Comparison of ENCODE assay signal across 22 cellular contexts in the genomic region with DNA sequence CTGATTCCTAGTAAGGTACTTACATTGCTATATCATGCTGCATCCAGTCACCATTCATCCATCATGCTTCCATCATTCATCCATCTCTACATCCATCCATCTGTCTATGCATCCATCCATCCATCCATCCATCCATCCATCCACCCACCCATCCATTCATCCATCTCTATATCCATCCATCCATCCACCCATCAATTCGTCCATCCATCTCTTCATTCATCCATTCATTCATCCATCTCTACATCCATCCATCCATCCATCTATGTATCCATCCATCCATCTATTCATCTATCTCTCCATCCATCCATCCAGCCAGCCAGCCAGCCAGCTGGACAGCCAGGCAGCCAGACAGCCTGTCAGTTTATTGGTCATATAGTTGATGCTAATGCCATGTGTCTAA. TPM values are rescaled to one million over a fixed set of nuclear protein-coding genes. Genes with fewer than 3 reads are reported as not detected.
DNase-seq lines count a peak whose midpoint lies in the region; ATAC-seq, FAIRE-seq and TF ChIP-seq lines count a peak whose summit lies in the region.
"Had no signal": no experiment of that assay in that cellular context is flagged by ENCODE, and none has a peak within 500 bp of the region (broad histone marks: within the 10 kb centered on the region; RNA-seq: fewer than 3 reads in every experiment).

No MANE protein-coding gene starts in this region.

- 33% methylated on average over 1 of the region's 1 CpG for WGBS in GM12878 (ENCODE audit: insufficient coverage, insufficient replicate concordance, low lambda C conversion rate, missing lambda C conversion rate)

- H3K79me2 ChIP-seq in GM12878 (ENCODE audit: control insufficient read depth, insufficient read depth, low read length) = peaks cover 5% of the 10 kb centered on the region

- H3K27ac Mint-ChIP-seq in glutamatergic neuron (ENCODE audit: unreplicated experiment) = no peak overlapping the region
- H3K27ac Mint-ChIP-seq: B cell; CD4-positive, alpha-beta T cell; CD8-positive, alpha-beta T cell had no signal

- RAD21 ChIA-PET in GM12878 (lab: Charles Lee; ENCODE audit: unreplicated experiment) = no interaction called here

- H3K9me3 ChIP-seq in BLaER1 (no peaks in the 10 kb centered on the region), HEK293 (ENCODE audit: control insufficient read depth, insufficient read depth, low read depth, low read length) (no peaks in the 10 kb centered on the region), GM12878 (replicated peaks; ENCODE audit: control insufficient read depth, insufficient read depth, low read length) (no peaks in the 10 kb centered on the region)
- H3K9me3 ChIP-seq: A549, Caco-2 had no signal

- no peak for TF ChIP-seq POLR2A in GM12878 (IDR thresholded peaks at IDR 0.05; ENCODE audit: low read depth, low read length)

- H3K36me3 ChIP-seq in BLaER1 (peaks cover 66% of the 10 kb centered on the region), HEK293 (ENCODE audit: control insufficient read depth in 2 of 2, insufficient read depth in 1 of 2, low read length in 2 of 2) (no peaks in the 10 kb centered on the region), GM12878 (ENCODE audit: control insufficient read depth in 2 of 2, insufficient read depth in 2 of 2, low read length in 1 of 2) (no peaks in the 10 kb centered on the region)

- no peak for TF ChIP-seq CTCF in HEK293 (tag by site-specific recombination; IDR thresholded peaks at IDR 0.05)
- TF ChIP-seq CTCF in GM12878 (IDR thresholded peaks at IDR 0.05 in 2 of 3, conservative IDR thresholded peaks at IDR 0.05 in 1 of 3; ENCODE audit: control insufficient read depth in 2 of 3, extremely low read depth in 1 of 3, insufficient read depth in 1 of 3, low read depth in 3 of 3, low read length in 3 of 3) = no peak
- TF ChIP-seq CTCF in glutamatergic neuron (IDR thresholded peaks at IDR 0.05; ENCODE audit: partially characterized antibody, unreplicated experiment) = no peak

- no peak overlapping the region for H3K27ac ChIP-seq in BLaER1
- no peak overlapping the region for H3K27ac ChIP-seq in HEK293 (ENCODE audit: extremely low read depth, low read depth, low read length)
- no peak overlapping the region for H3K27ac ChIP-seq in GM12878 (ENCODE audit: control insufficient read depth, insufficient read depth)
- H3K27ac ChIP-seq: 22Rv1, A549, C4-2B had no signal

- no peak overlapping the region for H3K9ac ChIP-seq in BLaER1
- no peak overlapping the region for H3K9ac ChIP-seq in GM12878 (ENCODE audit: control insufficient read depth, insufficient read depth, low read length)

- H3K4me2 ChIP-seq in BLaER1 (peak overlapping the region; percentile 77), GM12878 (ENCODE audit: control insufficient read depth, insufficient read depth) (no peak overlapping the region)
- H3K4me2 ChIP-seq: A549 had no signal

- FAIRE-seq in GM12878 (lab: Jason Lieb, UNC) (no peak), RCC 7860 (lab: Jason Lieb, UNC) (no peak)
- FAIRE-seq: A549, D721Med, G401.6, GM12892, GM18507 had no signal

- H3K36me3 Mint-ChIP-seq in glutamatergic neuron (ENCODE audit: unreplicated experiment) = peaks cover 5% of the 10 kb centered on the region

- SMC1A ChIA-PET in GM12878 (lab: Charles Lee; ENCODE audit: uncharacterized antibody, unreplicated experiment) = interaction anchor here (0.6 to 2.2 kb wide), 5 partner anchors 10 to 139 kb away, joined by 3 to 12 read pairs (median 5); no protein-coding TSS in a partner anchor

- H3K4me3 ChIP-seq in BLaER1 (no peak overlapping the region), HEK293 (ENCODE audit: low read depth, low read length) (no peak overlapping the region), GM12878 (no peak overlapping the region)
- H3K4me3 ChIP-seq: A549 had no signal

- H3K9me3 Mint-ChIP-seq in glutamatergic neuron (ENCODE audit: unreplicated experiment) = peaks cover 1% of the 10 kb centered on the region
- H3K9me3 Mint-ChIP-seq: CD4-positive, alpha-beta T cell; CD8-positive, alpha-beta T cell had no signal

- intact Hi-C loops in GM12878 (cut with micrococcal nuclease; ENCODE audit: unreplicated experiment) = no loop called here

- H3K4me1 ChIP-seq in BLaER1 (peaks cover 90% of the 10 kb centered on the region), HEK293 (ENCODE audit: control insufficient read depth, insufficient read depth, low read length) (peaks cover 26% of the 10 kb centered on the region), GM12878 (ENCODE audit: control insufficient read depth, insufficient read depth, low read length) (no peaks in the 10 kb centered on the region)
- H3K4me1 ChIP-seq: A549 had no signal

- CTCF ChIA-PET in HEK293 (lab: Yijun Ruan, JAX) (interaction anchor here (0.6 kb wide), 1 partner anchor 17 kb away, joined by 3 read pairs; no protein-coding TSS in a partner anchor), GM12878 (lab: Yijun Ruan, JAX) (interaction anchor here (1.8 kb wide), 1 partner anchor 14 kb away, joined by 4 read pairs; no protein-coding TSS in a partner anchor)

- ATAC-seq in GM12878 (no peak), GM21526 (IDR thresholded peaks at IDR 0.05; ENCODE audit: low FRiP score, unreplicated experiment) (no peak)
- ATAC-seq: A549; CD8-positive, alpha-beta T cell had no signal

- H3K4me1 Mint-ChIP-seq in glutamatergic neuron (ENCODE audit: low read depth, unreplicated experiment) = peaks cover 33% of the 10 kb centered on the region

- TF ChIP-seq RAD21 in GM12878 (IDR thresholded peaks at IDR 0.05; ENCODE audit: insufficient read depth, low read depth, low read length) = no peak

- peaks cover 3% of the 10 kb centered on the region for H3K27me3 Mint-ChIP-seq in glutamatergic neuron (ENCODE audit: unreplicated experiment)
- H3K27me3 Mint-ChIP-seq: B cell; CD4-positive, alpha-beta T cell had no signal

- peaks cover 100% of the 10 kb centered on the region for H4K20me1 ChIP-seq in BLaER1
- H4K20me1 ChIP-seq in GM12878 (ENCODE audit: control insufficient read depth, insufficient read depth) = no peaks in the 10 kb centered on the region

- in situ Hi-C loops in GM12878 (cut with MboI) = no loop called here

- no peak overlapping the region for H2AFZ ChIP-seq in GM12878 (ENCODE audit: control insufficient read depth, low read depth, low read length)

- H3K27me3 ChIP-seq in BLaER1 (no peaks in the 10 kb centered on the region), GM12878 (replicated peaks in 1 of 2; ENCODE audit: control insufficient read depth in 2 of 2, insufficient read depth in 2 of 2, low read length in 1 of 2) (no peaks in the 10 kb centered on the region)

- DNase-seq in GM12878 (ENCODE audit: low read depth, low spot score) (no peak), glutamatergic neuron (no peak), RCC 7860 (ENCODE audit: low spot score) (no peak), hypothalamus (lab: John Stamatoyannopoulos, UW) (no peak)
- DNase-seq: AML-193; Caco-2; Calu3; CD4-positive, alpha-beta T cell; CD8-positive, alpha-beta T cell; DMS79 treated with DMSO at 0.1 percent for 48 hours; GF-D8 had no signal

- no peak for TF ChIP-seq EP300 in GM12878 (IDR thresholded peaks at IDR 0.05; ENCODE audit: borderline replicate concordance in 1 of 2, control insufficient read depth in 1 of 2, low read depth in 2 of 2, low read length in 2 of 2)

- peak overlapping the region; percentile 1 for H3K4me3 Mint-ChIP-seq in glutamatergic neuron (ENCODE audit: unreplicated experiment)
- H3K4me3 Mint-ChIP-seq: B cell; CD4-positive, alpha-beta T cell; CD8-positive, alpha-beta T cell had no signal

- POLR2A ChIA-PET in HEK293 (lab: Yijun Ruan, JAX) (no interaction called here), GM12878 (lab: Charles Lee) (interaction anchor here (1.2 kb wide), 1 partner anchor 9 kb away, joined by 5 read pairs; no protein-coding TSS in a partner anchor)

- BruUV-seq in GM12878 (replicated peaks; lab: Mats Ljungman, UMichigan) = no TSS peak

TF ChIP-seq in HEK293, 187 proteins besides CTCF, POLR2A, EP300 and RAD21:
- TF ChIP-seq ZNF366 (tag by site-specific recombination; conservative IDR thresholded peaks at IDR 0.05) = peak; percentile 99
- no peak for TF ChIP-seq ZNF776 (tag by site-specific recombination; IDR thresholded peaks at IDR 0.05; ENCODE audit: borderline replicate concordance)
- TF ChIP-seq ZNF223 (tag by site-specific recombination; IDR thresholded peaks at IDR 0.05) = no peak
- TF ChIP-seq ZNF521 (tag by site-specific recombination; IDR thresholded peaks at IDR 0.05) = 0 out of 2 replicates have a peak, but pooled peaks have one; percentile 41
- no peak for TF ChIP-seq MEIS1 (CRISPR knock-in tag; IDR thresholded peaks at IDR 0.05; ENCODE audit: borderline replicate concordance)
- TF ChIP-seq ZBTB17 (tag by site-specific recombination; IDR thresholded peaks at IDR 0.05) = peak; percentile 98
TF ChIP-seq in HEK293: peak in this region for 3.

TF ChIP-seq in GM12878, 131 proteins besides CTCF, POLR2A, EP300 and RAD21:
- TF ChIP-seq, protein P1, sequence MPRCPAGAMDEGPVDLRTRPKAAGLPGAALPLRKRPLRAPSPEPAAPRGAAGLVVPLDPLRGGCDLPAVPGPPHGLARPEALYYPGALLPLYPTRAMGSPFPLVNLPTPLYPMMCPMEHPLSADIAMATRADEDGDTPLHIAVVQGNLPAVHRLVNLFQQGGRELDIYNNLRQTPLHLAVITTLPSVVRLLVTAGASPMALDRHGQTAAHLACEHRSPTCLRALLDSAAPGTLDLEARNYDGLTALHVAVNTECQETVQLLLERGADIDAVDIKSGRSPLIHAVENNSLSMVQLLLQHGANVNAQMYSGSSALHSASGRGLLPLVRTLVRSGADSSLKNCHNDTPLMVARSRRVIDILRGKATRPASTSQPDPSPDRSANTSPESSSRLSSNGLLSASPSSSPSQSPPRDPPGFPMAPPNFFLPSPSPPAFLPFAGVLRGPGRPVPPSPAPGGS (IDR thresholded peaks at IDR 0.05; ENCODE audit: borderline replicate concordance, insufficient read depth, low read depth, low read length, poor library complexity, severe bottlenecking) = no peak
- 0 out of 2 replicates have a peak, but pooled peaks have one; percentile 46 for TF ChIP-seq HDGF (IDR thresholded peaks at IDR 0.05)
TF ChIP-seq in GM12878: peak in this region for 1.

RNA-seq across cellular contexts. Expression of gene PRKCE, which starts 20.7 kb away (rescaled TPM):
- total RNA-seq in GM12878 (2013; cell fraction: nucleolus; rRNA removed) = 80.0 and 82.5 TPM in 2 replicates
- total RNA-seq in GM12878 (2014; rRNA removed) (15.4 and 15.6 TPM in 2 replicates), GM12878 (2014; rRNA removed; fragmentation: Illumina TruSeq; extraction: Trizol) (12.7 and 13.5 TPM in 2 replicates), GM12878 (2021) (28.2 and 30.8 TPM in 2 replicates), glutamatergic neuron (ENCODE audit: unreplicated experiment) (74.8 TPM)
- 4.6 TPM for polyA plus RNA-seq in GM12878 (2011; ENCODE audit: low read depth)
- polyA plus RNA-seq in GM12878 (2011; rRNA removed) (6.4 and 6.7 TPM in 2 replicates), GM12878 (2014; fragmentation: Illumina TruSeq; extraction: Trizol) (8.3 and 11.2 TPM in 2 replicates), GM12878 (2014; fragmentation: Nextera tagmentation; extraction: Ambion mirVana) (1 to 10 TPM; 2.6 to 3.0 TPM), GM12878 (2014; rRNA removed) (10.9 TPM in 2 replicates), GM12878 (2016; fragmentation: Nextera tagmentation; extraction: Ambion mirVana) (10 to 100 TPM; 11.7 to 20.5 TPM)
- 5.0 and 5.4 TPM in 2 replicates for polyA plus RNA-seq in GM12878 (2011; cell fraction: cytosol; rRNA removed)
- 12.7 and 14.2 TPM in 2 replicates for polyA plus RNA-seq in GM12878 (2011; cell fraction: nucleus; rRNA removed)
- 6.2 and 7.3 TPM in 2 replicates for polyA plus RNA-seq in GM12878 (2012)
- 25.6 and 28.1 TPM in 2 replicates for polyA minus RNA-seq in GM12878 (2011; rRNA and poly(A)+ RNA removed)
- polyA minus RNA-seq in GM12878 (2011; cell fraction: cytosol; rRNA and poly(A)+ RNA removed) = 8.9 and 12.7 TPM in 2 replicates
- polyA minus RNA-seq in GM12878 (2011; cell fraction: nucleus; rRNA and poly(A)+ RNA removed) = 49.2 and 86.5 TPM in 2 replicates
